In genomic region chr4:95155759-95156451, GRCh38 we compare ENCODE assay signal across 9 cellular contexts.
DNase-seq lines count a peak whose midpoint lies in the region; ATAC-seq, FAIRE-seq and TF ChIP-seq lines count a peak whose summit lies in the region.
"Had no signal": no experiment of that assay in that cellular context is flagged by ENCODE, and none has a peak within 500 bp of the region (broad histone marks: within the 10 kb centered on the region; RNA-seq: fewer than 3 reads in every experiment).

No MANE protein-coding gene starts in this region.

- TF ChIP-seq CTCF in OCI-LY3 (IDR thresholded peaks at IDR 0.05; ENCODE audit: low read depth, low read length) (peak; percentile 69), dorsolateral prefrontal cortex (IDR thresholded peaks at IDR 0.05 in 54 of 56, conservative IDR thresholded peaks at IDR 0.05 in 2 of 56; ENCODE audit: low read depth in 1 of 56, partially characterized antibody in 56 of 56) (peak; percentile 70 to 92 (median 81)), neural progenitor cell (IDR thresholded peaks at IDR 0.05) (peak; percentile 87)

- no peak for FAIRE-seq in H54 (lab: Jason Lieb, UNC)

- H3K4me2 ChIP-seq in OCI-LY3 (ENCODE audit: low read length) (peak overlapping the region; percentile 43), neural progenitor cell (no peak overlapping the region)

- H3K9ac ChIP-seq in OCI-LY3 (ENCODE audit: low read length) (no peak overlapping the region), neural progenitor cell (no peak overlapping the region)

- no peaks in the 10 kb centered on the region for H3F3A ChIP-seq in neural progenitor cell (ENCODE audit: low read depth)

- intact Hi-C loops in dorsolateral prefrontal cortex (cut with DNase I) = loop anchor here in 1 of 2 donors (10.0 kb wide), 1 partner anchor 1999 kb away; no protein-coding TSS in a partner anchor

- no peaks in the 10 kb centered on the region for H3K4me1 ChIP-seq in OCI-LY3 (ENCODE audit: low read length)
- peaks cover under 1% of the 10 kb centered on the region for H3K4me1 ChIP-seq in neural progenitor cell
- H3K4me1 ChIP-seq: HAP-1 had no signal

- DNase-seq in activated T-cell treated with anti-CD3 and anti-CD28 coated beads, Interleukin-2, amount 50 U/mL, for 72 hours = peak in 1 of 2 donors; percentile 9
- DNase-seq in activated T-cell treated with anti-CD3 and anti-CD28 coated beads, Interleukin-2, amount 50 U/mL, for 1 hour = no peak
- DNase-seq in H54 (ENCODE audit: insufficient read length, low spot score) (peak; percentile 1), dorsolateral prefrontal cortex (no peak), neural progenitor cell (ENCODE audit: low spot score) (peak; percentile 42)

- H3K4me3 ChIP-seq in OCI-LY3 (ENCODE audit: low read length) (peak overlapping the region; percentile 34; the same call in 1 of the 2 replicates), dorsolateral prefrontal cortex (peak overlapping the region in 1 of 59 donors; percentile 16), neural progenitor cell (no peak overlapping the region)
- H3K4me3 ChIP-seq: HAP-1 had no signal

- H3K79me2 ChIP-seq in OCI-LY3 (ENCODE audit: low read length) = no peaks in the 10 kb centered on the region
- no peaks in the 10 kb centered on the region for H3K79me2 ChIP-seq in neural progenitor cell (ENCODE audit: low read depth)

- no peaks in the 10 kb centered on the region for H3K27me3 Mint-ChIP-seq in activated T-cell treated with anti-CD3 and anti-CD28 coated beads, Interleukin-2, amount 50 U/mL, for 72 hours (ENCODE audit: low read depth)
- peaks cover 4% of the 10 kb centered on the region for H3K27me3 Mint-ChIP-seq in neural progenitor cell (ENCODE audit: insufficient read depth, low read depth)
- peaks cover 20% of the 10 kb centered on the region for H3K27me3 Mint-ChIP-seq in stimulated activated memory B cell treated with anti-CD40 and anti-IgM and Interleukin-4, amounts not matched to agents 10 μg/mL and 1 μg/mL and 100 μg/mL, for 72 hours

- H3K27ac Mint-ChIP-seq in activated T-cell treated with anti-CD3 and anti-CD28 coated beads, Interleukin-2, amount 50 U/mL, for 72 hours = peak overlapping the region; percentile 80
- no peak overlapping the region for H3K27ac Mint-ChIP-seq in neural progenitor cell
- H3K27ac Mint-ChIP-seq in stimulated activated memory B cell treated with anti-CD40 and anti-IgM and Interleukin-4, amounts not matched to agents 10 μg/mL and 1 μg/mL and 100 μg/mL, for 72 hours = no peak overlapping the region

- H4K20me1 ChIP-seq in OCI-LY3 (ENCODE audit: insufficient read depth, low read length) (no peaks in the 10 kb centered on the region), neural progenitor cell (ENCODE audit: low read depth) (no peaks in the 10 kb centered on the region)

- H2AFZ ChIP-seq in OCI-LY3 (ENCODE audit: low read depth, low read length) = no peak overlapping the region
- H2AFZ ChIP-seq in neural progenitor cell (replicated peaks) = no peak overlapping the region

- H3K36me3 ChIP-seq in OCI-LY3 (replicated peaks; ENCODE audit: low read depth, low read length) = no peaks in the 10 kb centered on the region
- H3K36me3 ChIP-seq in neural progenitor cell = no peaks in the 10 kb centered on the region
- H3K36me3 ChIP-seq: HAP-1 had no signal

- TF ChIP-seq POLR2A in H54 (IDR thresholded peaks at IDR 0.05; ENCODE audit: low read depth, low read length) = no peak

- H3K27ac ChIP-seq in OCI-LY3 (ENCODE audit: low read length) (no peak overlapping the region), dorsolateral prefrontal cortex (peak overlapping the region in 36 of 59 donors; percentile 24 to 86 (median 68)), neural progenitor cell (no peak overlapping the region)

- peak overlapping the region; percentile 46 to 75 for H3K4me3 Mint-ChIP-seq in activated T-cell treated with anti-CD3 and anti-CD28 coated beads, Interleukin-2, amount 50 U/mL, for 72 hours
- H3K4me3 Mint-ChIP-seq in neural progenitor cell = no peak overlapping the region
- H3K4me3 Mint-ChIP-seq in stimulated activated memory B cell treated with anti-CD40 and anti-IgM and Interleukin-4, amounts not matched to agents 10 μg/mL and 1 μg/mL and 100 μg/mL, for 72 hours = no peak overlapping the region

- no peaks in the 10 kb centered on the region for H3K9me3 Mint-ChIP-seq in activated T-cell treated with anti-CD3 and anti-CD28 coated beads, Interleukin-2, amount 50 U/mL, for 72 hours
- H3K9me3 Mint-ChIP-seq in neural progenitor cell = no peaks in the 10 kb centered on the region
- no peaks in the 10 kb centered on the region for H3K9me3 Mint-ChIP-seq in stimulated activated memory B cell treated with anti-CD40 and anti-IgM and Interleukin-4, amounts not matched to agents 10 μg/mL and 1 μg/mL and 100 μg/mL, for 72 hours

- H3K27me3 ChIP-seq in OCI-LY3 (ENCODE audit: low read depth, low read length) (peaks cover 9% of the 10 kb centered on the region; the same call in 1 of the 2 replicates), dorsolateral prefrontal cortex (no peaks in the 10 kb centered on the region), neural progenitor cell (no peaks in the 10 kb centered on the region)

- H3K9me3 ChIP-seq in OCI-LY3 (ENCODE audit: insufficient read depth, low read length) (no peaks in the 10 kb centered on the region), neural progenitor cell (ENCODE audit: low read depth) (no peaks in the 10 kb centered on the region)
- H3K9me3 ChIP-seq: HAP-1 had no signal

- peaks cover 31% of the 10 kb centered on the region for H3K4me1 Mint-ChIP-seq in activated T-cell treated with anti-CD3 and anti-CD28 coated beads, Interleukin-2, amount 50 U/mL, for 72 hours (ENCODE audit: low read depth)
- peaks cover 47% of the 10 kb centered on the region for H3K4me1 Mint-ChIP-seq in neural progenitor cell
- no peaks in the 10 kb centered on the region for H3K4me1 Mint-ChIP-seq in stimulated activated memory B cell treated with anti-CD40 and anti-IgM and Interleukin-4, amounts not matched to agents 10 μg/mL and 1 μg/mL and 100 μg/mL, for 72 hours

- ATAC-seq in activated T-cell treated with anti-CD3 and anti-CD28 coated beads, Interleukin-2, amount 50 U/mL, for 72 hours (replicated peaks in 1 of 2) = peak; percentile 72 to 74
- no peak for ATAC-seq in stimulated activated memory B cell treated with anti-CD40 and anti-IgM and Interleukin-4, amounts not matched to agents 10 μg/mL and 1 μg/mL and 100 μg/mL, for 72 hours
- no peak for ATAC-seq in HG03457 (IDR thresholded peaks at IDR 0.05; ENCODE audit: unreplicated experiment)

- no peaks in the 10 kb centered on the region for H3K36me3 Mint-ChIP-seq in activated T-cell treated with anti-CD3 and anti-CD28 coated beads, Interleukin-2, amount 50 U/mL, for 72 hours (ENCODE audit: insufficient read depth in 2 of 2)
- H3K36me3 Mint-ChIP-seq in neural progenitor cell = peaks cover 20% of the 10 kb centered on the region
- H3K36me3 Mint-ChIP-seq in stimulated activated memory B cell treated with anti-CD40 and anti-IgM and Interleukin-4, amounts not matched to agents 10 μg/mL and 1 μg/mL and 100 μg/mL, for 72 hours = no peaks in the 10 kb centered on the region

Comparison
In these comparisons a context has a peak if more than half of its experiments do, and no peak if none do; other contexts are left out.
1. ATAC-seq: peak in activated T-cell treated with anti-CD3 and anti-CD28 coated beads, Interleukin-2, amount 50 U/mL, for 72 hours (2 of 2); none in stimulated activated memory B cell treated with anti-CD40 and anti-IgM and Interleukin-4, amounts not matched to agents 10 μg/mL and 1 μg/mL and 100 μg/mL, for 72 hours (single experiment) and HG03457 (single experiment).
2. DNase-seq: peak in H54 (single experiment) and neural progenitor cell (single experiment); none in activated T-cell treated with anti-CD3 and anti-CD28 coated beads, Interleukin-2, amount 50 U/mL, for 1 hour (single experiment) and dorsolateral prefrontal cortex (0 of 10).
3. H3K4me3 Mint-ChIP-seq: peak in activated T-cell treated with anti-CD3 and anti-CD28 coated beads, Interleukin-2, amount 50 U/mL, for 72 hours (2 of 2); none in neural progenitor cell (single experiment) and stimulated activated memory B cell treated with anti-CD40 and anti-IgM and Interleukin-4, amounts not matched to agents 10 μg/mL and 1 μg/mL and 100 μg/mL, for 72 hours (single experiment).
4. H3K27ac ChIP-seq: peak in dorsolateral prefrontal cortex (36 of 59); none in OCI-LY3 (single experiment) and neural progenitor cell (single experiment).
5. Peak in every context shown above with its lines, with median percentiles within 50 percentile points of each other: CTCF ChIP-seq.